Comparison of ENCODE assay signal across 10 cellular contexts in the genomic region with DNA sequence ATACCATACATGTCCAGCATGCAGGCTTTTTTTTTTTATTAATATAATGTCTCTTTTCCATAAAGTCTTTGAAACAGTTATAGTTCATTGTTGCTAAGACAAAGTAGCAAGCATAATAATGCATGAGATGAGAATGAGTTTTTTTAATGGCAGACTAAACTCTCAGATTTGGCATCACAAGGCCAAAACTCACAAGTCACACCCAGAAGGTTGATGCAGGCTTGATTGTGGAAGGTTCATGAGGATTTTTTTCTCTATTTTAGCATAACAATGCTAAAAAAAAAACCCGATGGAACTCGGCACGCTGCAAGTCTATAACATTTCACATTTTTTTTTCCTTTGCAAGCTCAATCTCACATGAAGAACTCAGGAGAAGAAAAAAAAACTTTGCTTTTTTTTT. TPM values are rescaled to one million over a fixed set of nuclear protein-coding genes. Genes with fewer than 3 reads are reported as not detected.
DNase-seq lines count a peak whose midpoint lies in the region; ATAC-seq and TF ChIP-seq lines count a peak whose summit lies in the region.
"Had no signal": no experiment of that assay in that cellular context is flagged by ENCODE, and none has a peak within 500 bp of the region (broad histone marks: within the 10 kb centered on the region; RNA-seq: fewer than 3 reads in every experiment).

No MANE protein-coding gene starts in this region.

- H3K27ac ChIP-seq in aorta (ENCODE audit: low read depth in 1 of 2, low read length in 2 of 2): no peak overlapping the region

- peaks cover 66% of the 10 kb centered on the region for H3K27me3 Mint-ChIP-seq in stimulated activated naive CD8-positive, alpha-beta T cell treated with anti-CD3 and anti-CD28 coated beads, Interleukin-15, Interleukin-2, amounts not matched to agents 100 ng/mL and 50 ng/mL, for 24 hours
- H3K27me3 Mint-ChIP-seq in effector memory CD8-positive, alpha-beta T cell: no peaks in the 10 kb centered on the region
- H3K27me3 Mint-ChIP-seq in nephron (ENCODE audit: low read depth): peaks cover 4% of the 10 kb centered on the region

- peaks cover 34% of the 10 kb centered on the region for H3K4me1 Mint-ChIP-seq in stimulated activated naive CD8-positive, alpha-beta T cell treated with anti-CD3 and anti-CD28 coated beads, Interleukin-15, Interleukin-2, amounts not matched to agents 100 ng/mL and 50 ng/mL, for 24 hours (ENCODE audit: low read depth)
- H3K4me1 Mint-ChIP-seq in effector memory CD8-positive, alpha-beta T cell (ENCODE audit: low read depth in 2 of 2): peaks cover 33 to 51% of the 10 kb centered on the region in 2 donors
- H3K4me1 Mint-ChIP-seq in nephron: peaks cover 42% of the 10 kb centered on the region

- intact Hi-C loops in aorta (cut with DNase I): loop anchor here in 1 of 2 donors (10.0 kb wide), 1 partner anchor 1473 kb away; no protein-coding TSS in a partner anchor

- H3K4me3 ChIP-seq in aorta (ENCODE audit: low read length in 2 of 2) (peak overlapping the region; percentile 73 to 89), MG63 (no peak overlapping the region)

- no peaks in the 10 kb centered on the region for H3K4me1 ChIP-seq in aorta (ENCODE audit: control insufficient read depth in 1 of 2, insufficient read depth in 2 of 2, low read length in 2 of 2)

- H3K27me3 ChIP-seq in aorta (ENCODE audit: control insufficient read depth in 1 of 2, insufficient read depth in 2 of 2, low read length in 1 of 2): no peaks in the 10 kb centered on the region
- peaks cover 18% of the 10 kb centered on the region for H3K27me3 ChIP-seq in MG63

- no peak for DNase-seq in stimulated activated naive CD8-positive, alpha-beta T cell treated with anti-CD3 and anti-CD28 coated beads, Interleukin-15, Interleukin-2, amounts not matched to agents 100 U/mL and 50 U/mL, for 24 hours
- no peak for DNase-seq in effector memory CD8-positive, alpha-beta T cell
- DNase-seq in aorta: no peak
- no peak for DNase-seq in NCI-H524 (lab: John Stamatoyannopoulos, UW)
- DNase-seq in MG63: no peak
- DNase-seq: IMR-90, SHP77 treated with DMSO at 0.1 percent for 48 hours had no signal

- 2 to 6% methylated on average over 3 of the region's 3 CpGs for WGBS in aorta, 2 donors

- TF ChIP-seq CTCF in nephron (IDR thresholded peaks at IDR 0.05; ENCODE audit: unreplicated experiment in 3 of 3): no peak

- H3K36me3 Mint-ChIP-seq in stimulated activated naive CD8-positive, alpha-beta T cell treated with anti-CD3 and anti-CD28 coated beads, Interleukin-15, Interleukin-2, amounts not matched to agents 100 ng/mL and 50 ng/mL, for 24 hours (ENCODE audit: low read depth): peaks cover 8% of the 10 kb centered on the region
- peaks cover 70% of the 10 kb centered on the region for H3K36me3 Mint-ChIP-seq in effector memory CD8-positive, alpha-beta T cell (ENCODE audit: insufficient read depth)
- peaks cover 44% of the 10 kb centered on the region for H3K36me3 Mint-ChIP-seq in nephron (ENCODE audit: low read depth)

- no peaks in the 10 kb centered on the region for H3K36me3 ChIP-seq in aorta (ENCODE audit: control insufficient read depth in 1 of 2, insufficient read depth in 2 of 2, low read length in 1 of 2)
- H3K36me3 ChIP-seq in MG63: no peaks in the 10 kb centered on the region

- H3K4me3 Mint-ChIP-seq in stimulated activated naive CD8-positive, alpha-beta T cell treated with anti-CD3 and anti-CD28 coated beads, Interleukin-15, Interleukin-2, amounts not matched to agents 100 ng/mL and 50 ng/mL, for 24 hours: peak overlapping the region; percentile 79
- peak overlapping the region; percentile 79 to 94 for H3K4me3 Mint-ChIP-seq in effector memory CD8-positive, alpha-beta T cell
- H3K4me3 Mint-ChIP-seq in nephron: peak overlapping the region; percentile 94 to 95 (median 95)

- H3K9me3 ChIP-seq in aorta (ENCODE audit: control insufficient read depth, low read length) (no peaks in the 10 kb centered on the region), MG63 (no peaks in the 10 kb centered on the region)

- no peak for ATAC-seq in stimulated activated naive CD8-positive, alpha-beta T cell treated with anti-CD3 and anti-CD28 coated beads, Interleukin-15, Interleukin-2, amounts not matched to agents 100 U/mL and 50 U/mL, for 24 hours
- no peak for ATAC-seq in effector memory CD8-positive, alpha-beta T cell (replicated peaks)
- ATAC-seq in aorta (ENCODE audit: low FRiP score): no peak
- ATAC-seq in HG02840 (IDR thresholded peaks at IDR 0.05; ENCODE audit: low FRiP score, unreplicated experiment): no peak

- H3K27ac Mint-ChIP-seq in stimulated activated naive CD8-positive, alpha-beta T cell treated with anti-CD3 and anti-CD28 coated beads, Interleukin-15, Interleukin-2, amounts not matched to agents 100 ng/mL and 50 ng/mL, for 24 hours: no peak overlapping the region
- H3K27ac Mint-ChIP-seq in effector memory CD8-positive, alpha-beta T cell: peak overlapping the region; percentile 88 to 91
- H3K27ac Mint-ChIP-seq in nephron: peak overlapping the region; percentile 83 to 97 (median 93)

- H3K9me3 Mint-ChIP-seq in stimulated activated naive CD8-positive, alpha-beta T cell treated with anti-CD3 and anti-CD28 coated beads, Interleukin-15, Interleukin-2, amounts not matched to agents 100 ng/mL and 50 ng/mL, for 24 hours: no peaks in the 10 kb centered on the region
- no peaks in the 10 kb centered on the region for H3K9me3 Mint-ChIP-seq in effector memory CD8-positive, alpha-beta T cell
- no peaks in the 10 kb centered on the region for H3K9me3 Mint-ChIP-seq in nephron

RNA-seq across cellular contexts. Expression of a gene that starts 2.8 kb away (rescaled TPM):
- 100 to 1,000 TPM in 1 of 2 donors, 10 to 100 TPM in 1; 62.8 to 109 TPM for total RNA-seq in aorta
- polyA plus RNA-seq in aorta: 10 to 100 TPM; 12.6 to 18.2 TPM
- not detected in 2 replicates for total RNA-seq in MG63 (2014; rRNA removed; shearing (Covaris generic); ENCODE audit: low replicate concordance)

Comparison
In these comparisons a context has a peak if more than half of its experiments do, and no peak if none do; other contexts are left out.
1. RNA of a gene that starts 2.8 kb away (total RNA-seq): 62.8 to 109 TPM in aorta; not detected in MG63; every median in the first group is over 10 times any median in the second.
2. Peak in every context shown above with its lines, with median percentiles within 50 percentile points of each other: H3K4me3 Mint-ChIP-seq.